ENCODE assay signal across 3 cellular contexts in the genomic region with DNA sequence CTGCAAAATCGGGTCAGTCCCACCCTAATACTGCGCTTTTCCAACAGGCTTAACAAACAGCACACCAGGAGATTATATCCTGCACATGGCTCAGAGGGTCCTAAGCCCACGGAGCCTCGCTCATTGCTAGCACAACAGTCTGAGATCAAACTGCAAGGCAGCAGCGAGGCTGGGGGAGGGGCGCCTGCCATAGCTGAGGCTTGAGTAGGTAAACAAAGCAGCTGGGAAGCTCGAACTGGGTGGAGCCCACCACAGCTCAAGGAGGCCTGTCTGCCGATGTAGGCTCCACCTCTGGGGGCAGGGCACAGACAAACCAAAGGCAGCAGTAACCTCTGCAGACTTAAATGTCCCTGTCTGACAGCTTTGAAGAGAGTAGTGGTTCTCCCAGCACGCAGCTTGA. TPM values are rescaled to one million over a fixed set of nuclear protein-coding genes. Genes with fewer than 3 reads are reported as not detected.
"Had no signal": no experiment of that assay in that cellular context is flagged by ENCODE, and none has a peak within 500 bp of the region (broad histone marks: within the 10 kb centered on the region; RNA-seq: fewer than 3 reads in every experiment).

No MANE protein-coding gene starts in this region.

RNA-seq across cellular contexts. Expression of gene KLHL41, which starts 56.5 kb away (rescaled TPM):
- total RNA-seq: epithelial cell of proximal tubule, natural killer cell had no signal
- polyA plus RNA-seq: immature natural killer cell had no signal
